In the genomic region with DNA sequence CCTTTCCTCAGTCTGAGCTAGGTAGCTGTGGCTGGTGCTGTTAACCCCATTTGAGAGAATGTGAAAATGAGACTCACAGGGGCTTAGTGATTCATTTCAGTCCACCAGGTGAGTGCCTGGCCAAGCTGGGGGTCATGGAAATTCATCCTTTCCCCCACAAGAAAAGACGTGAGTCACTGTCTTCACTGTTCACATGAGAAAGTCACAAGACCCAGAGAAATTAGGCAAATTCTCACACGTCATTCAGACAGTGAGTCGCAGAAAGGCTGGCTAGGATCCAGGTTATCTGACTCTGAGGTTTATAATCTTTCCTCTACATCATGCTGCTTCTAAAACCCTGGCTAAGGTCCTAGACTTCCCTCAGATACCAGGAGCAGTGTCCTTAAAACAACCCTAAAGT, we compare ENCODE assay signal across 8 cellular contexts.
A peak's percentile ranks its signal among the peaks of the same experiment; 100 is the strongest.
DNase-seq lines count a peak whose midpoint lies in the region; ATAC-seq and TF ChIP-seq lines count a peak whose summit lies in the region.

No MANE protein-coding gene starts in this region.

- intact Hi-C loops in sciatic nerve (cut with DNase I), result no loop called here
- intact Hi-C loops in activated T-helper 1 cell treated with anti-CD3 and anti-CD28 coated beads, Interleukin-12 subunit alpha, Interleukin-12 subunit beta, Interleukin-2, Interleukin-4 antibody, amounts not matched to agents 30 ng/mL and 10 ng/mL and 1 ng/mL, durations not matched to agents 14 hours and 24 hours and 36 hours (cut with micrococcal nuclease), result no loop called here

- no peaks in the 10 kb centered on the region for H3K27me3 Mint-ChIP-seq in activated T-helper 1 cell treated with anti-CD3 and anti-CD28 coated beads, Interleukin-12 subunit alpha, Interleukin-12 subunit beta, Interleukin-2, Interleukin-4 antibody, amounts not matched to agents 30 ng/mL and 10 ng/mL and 1 ng/mL, durations not matched to agents 14 hours and 24 hours and 36 hours (ENCODE audit: insufficient read depth)
- H3K27me3 Mint-ChIP-seq in WTC11 (ENCODE audit: low read depth), result no peaks in the 10 kb centered on the region; the same call in 1 of the 2 replicates

- CTCF ChIA-PET in WTC11 (lab: Charles Lee), result no interaction called here

- H3K27ac Mint-ChIP-seq in activated naive CD4-positive, alpha-beta T cell treated with anti-CD3 and anti-CD28 coated beads, Interleukin-2, amount 50 U/mL, for 72 hours, result no peak overlapping the region
- no peak overlapping the region for H3K27ac Mint-ChIP-seq in activated T-helper 1 cell treated with anti-CD3 and anti-CD28 coated beads, Interleukin-12 subunit alpha, Interleukin-12 subunit beta, Interleukin-2, Interleukin-4 antibody, amounts not matched to agents 30 ng/mL and 10 ng/mL and 1 ng/mL, durations not matched to agents 14 hours and 24 hours and 36 hours
- H3K27ac Mint-ChIP-seq in WTC11, result no peak overlapping the region

- H3K36me3 Mint-ChIP-seq in activated naive CD4-positive, alpha-beta T cell treated with anti-CD3 and anti-CD28 coated beads, Interleukin-2, amount 50 U/mL, for 72 hours, result no peaks in the 10 kb centered on the region
- H3K36me3 Mint-ChIP-seq in activated T-helper 1 cell treated with anti-CD3 and anti-CD28 coated beads, Interleukin-12 subunit alpha, Interleukin-12 subunit beta, Interleukin-2, Interleukin-4 antibody, amounts not matched to agents 30 ng/mL and 10 ng/mL and 1 ng/mL, durations not matched to agents 14 hours and 24 hours and 36 hours (ENCODE audit: low read depth), result no peaks in the 10 kb centered on the region
- peaks cover 5% of the 10 kb centered on the region for H3K36me3 Mint-ChIP-seq in WTC11

- H3K9me3 Mint-ChIP-seq in activated naive CD4-positive, alpha-beta T cell treated with anti-CD3 and anti-CD28 coated beads, Interleukin-2, amount 50 U/mL, for 72 hours, result peaks cover 0 to 9% of the 10 kb centered on the region in 2 donors
- no peaks in the 10 kb centered on the region for H3K9me3 Mint-ChIP-seq in activated T-helper 1 cell treated with anti-CD3 and anti-CD28 coated beads, Interleukin-12 subunit alpha, Interleukin-12 subunit beta, Interleukin-2, Interleukin-4 antibody, amounts not matched to agents 30 ng/mL and 10 ng/mL and 1 ng/mL, durations not matched to agents 14 hours and 24 hours and 36 hours
- H3K9me3 Mint-ChIP-seq in WTC11, result peaks cover 10% of the 10 kb centered on the region

- TF ChIP-seq CTCF in WTC11 (IDR thresholded peaks at IDR 0.05), result no peak

- H3K4me1 Mint-ChIP-seq in activated T-helper 1 cell treated with anti-CD3 and anti-CD28 coated beads, Interleukin-12 subunit alpha, Interleukin-12 subunit beta, Interleukin-2, Interleukin-4 antibody, amounts not matched to agents 30 ng/mL and 10 ng/mL and 1 ng/mL, durations not matched to agents 14 hours and 24 hours and 36 hours (ENCODE audit: low read depth), result no peaks in the 10 kb centered on the region
- peaks cover 35% of the 10 kb centered on the region for H3K4me1 Mint-ChIP-seq in WTC11

- H3K4me3 Mint-ChIP-seq in activated T-helper 1 cell treated with anti-CD3 and anti-CD28 coated beads, Interleukin-12 subunit alpha, Interleukin-12 subunit beta, Interleukin-2, Interleukin-4 antibody, amounts not matched to agents 30 ng/mL and 10 ng/mL and 1 ng/mL, durations not matched to agents 14 hours and 24 hours and 36 hours, result no peak overlapping the region
- H3K4me3 Mint-ChIP-seq in WTC11, result no peak overlapping the region

- POLR2A ChIA-PET in WTC11 (lab: Charles Lee), result no interaction called here

- ATAC-seq in GM18858 (IDR thresholded peaks at IDR 0.05; ENCODE audit: unreplicated experiment) (peak; percentile 82), HG02798 (IDR thresholded peaks at IDR 0.05; ENCODE audit: poor library complexity, unreplicated experiment) (peak; percentile 44), sciatic nerve (peak; percentile 31), WTC11 (no peak)
- ATAC-seq in activated naive CD4-positive, alpha-beta T cell treated with anti-CD3 and anti-CD28 coated beads, Interleukin-2, amount 50 U/mL, for 72 hours, result peak; percentile 89 to 95

- DNase-seq in activated naive CD4-positive, alpha-beta T cell treated with anti-CD3 and anti-CD28 coated beads, Interleukin-2, amount 50 U/mL, for 72 hours (ENCODE audit: low spot score in 2 of 2), result peak in 1 of 2 donors; percentile 26
- no peak for DNase-seq in sciatic nerve (ENCODE audit: low spot score)
- DNase-seq in LoVo (ENCODE audit: low spot score), result no peak
- no peak for DNase-seq in NCI-H1436 (lab: John Stamatoyannopoulos, UW)
- no peak for DNase-seq in activated T-helper 1 cell treated with anti-CD3 and anti-CD28 coated beads, Interleukin-12 subunit alpha, Interleukin-12 subunit beta, Interleukin-2, Interleukin-4 antibody, amounts not matched to agents 30 ng/mL and 10 ng/mL and 1 ng/mL, durations not matched to agents 14 hours and 24 hours and 36 hours (ENCODE audit: low spot score)
- no peak for DNase-seq in WTC11 (ENCODE audit: low spot score)

TF ChIP-seq in WTC11, 78 proteins besides CTCF, POLR2A, EP300 and RAD21:
- TF ChIP-seq JAZF1 (CRISPR knock-in tag; IDR thresholded peaks at IDR 0.05), result no peak
- no peak for TF ChIP-seq FOXK1 (CRISPR knock-in tag; IDR thresholded peaks at IDR 0.05)
- TF ChIP-seq ZNF263 (CRISPR knock-in tag; IDR thresholded peaks at IDR 0.05; ENCODE audit: low read depth), result no peak
- no peak for TF ChIP-seq SMAD4 (CRISPR knock-in tag; IDR thresholded peaks at IDR 0.05)
- TF ChIP-seq ZNF396 (CRISPR knock-in tag; IDR thresholded peaks at IDR 0.05; ENCODE audit: borderline replicate concordance), result no peak
